Comparison of ENCODE assay signal across 8 cellular contexts in the genomic region with DNA sequence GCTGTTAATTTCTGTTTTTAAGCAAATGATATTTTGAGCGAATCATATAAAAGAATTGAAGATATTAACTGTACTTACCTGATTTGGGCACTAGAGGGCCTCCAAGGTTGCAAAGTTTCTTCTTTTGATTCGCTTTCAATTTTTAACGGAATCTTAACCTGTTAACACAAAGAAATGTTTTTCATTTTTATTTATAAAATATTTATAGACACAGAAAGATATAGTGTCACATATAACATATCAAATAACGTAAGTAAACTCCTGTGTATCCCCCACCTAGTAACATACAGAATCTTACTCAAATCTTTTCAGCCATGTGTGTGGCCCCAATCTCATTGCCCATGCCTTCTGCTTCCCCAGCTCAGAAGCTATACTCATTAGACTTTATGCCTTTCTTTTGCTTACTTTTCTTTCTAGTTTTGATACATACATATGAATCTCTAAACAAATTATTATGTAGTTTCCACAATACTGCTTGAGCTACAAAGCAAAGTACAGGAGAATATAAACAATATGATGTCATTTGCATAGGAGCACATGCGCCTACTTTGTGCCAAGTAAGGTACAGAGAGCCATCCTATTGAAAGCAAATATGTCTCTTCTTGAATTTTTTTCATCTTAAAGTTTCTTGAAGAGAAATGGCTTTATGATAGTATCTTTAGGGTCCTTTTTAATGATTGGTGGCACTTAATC. TPM values are rescaled to one million over a fixed set of nuclear protein-coding genes. Genes with fewer than 3 reads are reported as not detected.
DNase-seq lines count a peak whose midpoint lies in the region; ATAC-seq, FAIRE-seq and TF ChIP-seq lines count a peak whose summit lies in the region.

No MANE protein-coding gene starts in this region.

- no peak overlapping the region for H3K4me3 ChIP-seq in upper lobe of left lung

- peak; percentile 80 for FAIRE-seq in H54 (lab: Jason Lieb, UNC)

- no peak overlapping the region for H3K27ac ChIP-seq in upper lobe of left lung

- no peak for TF ChIP-seq EP300 in upper lobe of left lung (IDR thresholded peaks at IDR 0.05)

- WGBS in upper lobe of left lung, 2 donors, result 23 to 28% methylated on average over 5 of the region's 5 CpGs

- DNase-seq in activated gamma-delta T cell treated with Interleukin-2 at 50 U/mL for 16 hours (peak; percentile 31), activated gamma-delta T cell (lab: John Stamatoyannopoulos, UW) (no peak), H54 (ENCODE audit: insufficient read length, low spot score) (no peak), NCI-H2227 (lab: John Stamatoyannopoulos, UW; ENCODE audit: unreplicated experiment) (peak; percentile 29), amniotic epithelial cell (ENCODE audit: low read depth) (peak; percentile 15), kidney tubule cell (ENCODE audit: low spot score) (peak; percentile 46), upper lobe of left lung (no peak)
- DNase-seq in stimulated activated CD4-positive, alpha-beta T cell treated with anti-CD3 and anti-CD28 coated beads, Interleukin-1b, Interleukin-23, amount 100 ng/mL, for 48 hours, result no peak

- TF ChIP-seq CTCF in upper lobe of left lung (IDR thresholded peaks at IDR 0.05), result peak; percentile 26 to 56 (median 48)

- no peaks in the 10 kb centered on the region for H3K36me3 ChIP-seq in upper lobe of left lung

- no peaks in the 10 kb centered on the region for H3K27me3 ChIP-seq in upper lobe of left lung

- no peaks in the 10 kb centered on the region for H3K4me1 ChIP-seq in upper lobe of left lung

- ATAC-seq in upper lobe of left lung (ENCODE audit: low FRiP score in 2 of 2), result peak in 1 of 2 donors; percentile 59

- no peaks in the 10 kb centered on the region for H3K9me3 ChIP-seq in upper lobe of left lung

- no peak for TF ChIP-seq POLR2A in H54 (IDR thresholded peaks at IDR 0.05; ENCODE audit: low read depth, low read length)
- no peak for TF ChIP-seq POLR2A in upper lobe of left lung (IDR thresholded peaks at IDR 0.05)

RNA-seq across cellular contexts. Expression of gene ZPBP, which starts 49.5 kb away (rescaled TPM):
- total RNA-seq in upper lobe of left lung, result under 1 TPM in 1 of 6 donors, not detected in 5; 0.23 TPM

Comparison
In these comparisons a context has a peak if more than half of its experiments do, and no peak if none do; other contexts are left out.
1. DNase-seq: peak in activated gamma-delta T cell treated with Interleukin-2 at 50 U/mL for 16 hours (single experiment), NCI-H2227 (single experiment), amniotic epithelial cell (single experiment) and kidney tubule cell (single experiment); none in activated gamma-delta T cell (single experiment), H54 (single experiment), upper lobe of left lung (0 of 2) and stimulated activated CD4-positive, alpha-beta T cell treated with anti-CD3 and anti-CD28 coated beads, Interleukin-1b, Interleukin-23, amount 100 ng/mL, for 48 hours (single experiment).